Comparison of ENCODE assay signal across 14 cellular contexts in genomic region chr12:19402211-19402610, GRCh38.
"Had no signal": no experiment of that assay in that cellular context is flagged by ENCODE, and none has a peak within 500 bp of the region (broad histone marks: within the 10 kb centered on the region; RNA-seq: fewer than 3 reads in every experiment).

No MANE protein-coding gene starts in this region.

- H3K4me1 ChIP-seq: breast epithelium, left lung, right atrium auricular region had no signal

- H3K36me3 ChIP-seq: ascending aorta, breast epithelium, left lung, right atrium auricular region had no signal

- ATAC-seq: effector memory CD8-positive, alpha-beta T cell; naive thymus-derived CD4-positive, alpha-beta T cell; stimulated activated naive CD8-positive, alpha-beta T cell treated with anti-CD3 and anti-CD28 coated beads, Interleukin-15, amount 100 ng/mL, for 72 hours had no signal

- H3K9me3 ChIP-seq: ascending aorta, breast epithelium, left lung, right atrium auricular region had no signal

- DNase-seq: activated CD4-positive, alpha-beta T cell treated with anti-CD3 and anti-CD28 coated beads, Interleukin-2, amount 10 ng/mL, durations not matched to agents 7 days and 5 days; activated naive CD4-positive, alpha-beta T cell; effector memory CD8-positive, alpha-beta T cell; erythroblast; kidney; left lung; naive thymus-derived CD4-positive, alpha-beta T cell; stimulated activated naive CD8-positive, alpha-beta T cell treated with anti-CD3 and anti-CD28 coated beads, Interleukin-15, amount 100 ng/mL, for 72 hours had no signal

- H3K4me3 Mint-ChIP-seq: activated CD4-positive, alpha-beta T cell treated with anti-CD3 and anti-CD28 coated beads, Interleukin-2, amount 10 ng/mL, durations not matched to agents 7 days and 5 days; stimulated activated naive CD8-positive, alpha-beta T cell treated with anti-CD3 and anti-CD28 coated beads, Interleukin-15, amount 100 ng/mL, for 72 hours; T-helper 2 cell treated with Interferon-gamma antibody and Interleukin-4, amounts not matched to agents 5 μg/mL and 100 μg/mL, for 36 hours had no signal

- H3K27ac Mint-ChIP-seq: activated CD4-positive, alpha-beta T cell treated with anti-CD3 and anti-CD28 coated beads, Interleukin-2, amount 10 ng/mL, durations not matched to agents 7 days and 5 days; naive thymus-derived CD4-positive, alpha-beta T cell; T-helper 2 cell treated with Interferon-gamma antibody and Interleukin-4, amounts not matched to agents 5 μg/mL and 100 μg/mL, for 36 hours had no signal

- H3K27me3 ChIP-seq: ascending aorta, breast epithelium, hepatocyte, left lung, right atrium auricular region had no signal

- H3K27me3 Mint-ChIP-seq: activated CD4-positive, alpha-beta T cell treated with anti-CD3 and anti-CD28 coated beads, Interleukin-2, amount 10 ng/mL, durations not matched to agents 7 days and 5 days; effector memory CD8-positive, alpha-beta T cell; naive thymus-derived CD4-positive, alpha-beta T cell; stimulated activated naive CD8-positive, alpha-beta T cell treated with anti-CD3 and anti-CD28 coated beads, Interleukin-15, amount 100 ng/mL, for 72 hours had no signal

- H3K4me3 ChIP-seq: ascending aorta, breast epithelium, hepatocyte, left lung, right atrium auricular region, smooth muscle cell had no signal

- H3K27ac ChIP-seq: breast epithelium, hepatocyte, left lung, right atrium auricular region had no signal
